ENCODE assay signal across 1 cellular context in the genomic region with DNA sequence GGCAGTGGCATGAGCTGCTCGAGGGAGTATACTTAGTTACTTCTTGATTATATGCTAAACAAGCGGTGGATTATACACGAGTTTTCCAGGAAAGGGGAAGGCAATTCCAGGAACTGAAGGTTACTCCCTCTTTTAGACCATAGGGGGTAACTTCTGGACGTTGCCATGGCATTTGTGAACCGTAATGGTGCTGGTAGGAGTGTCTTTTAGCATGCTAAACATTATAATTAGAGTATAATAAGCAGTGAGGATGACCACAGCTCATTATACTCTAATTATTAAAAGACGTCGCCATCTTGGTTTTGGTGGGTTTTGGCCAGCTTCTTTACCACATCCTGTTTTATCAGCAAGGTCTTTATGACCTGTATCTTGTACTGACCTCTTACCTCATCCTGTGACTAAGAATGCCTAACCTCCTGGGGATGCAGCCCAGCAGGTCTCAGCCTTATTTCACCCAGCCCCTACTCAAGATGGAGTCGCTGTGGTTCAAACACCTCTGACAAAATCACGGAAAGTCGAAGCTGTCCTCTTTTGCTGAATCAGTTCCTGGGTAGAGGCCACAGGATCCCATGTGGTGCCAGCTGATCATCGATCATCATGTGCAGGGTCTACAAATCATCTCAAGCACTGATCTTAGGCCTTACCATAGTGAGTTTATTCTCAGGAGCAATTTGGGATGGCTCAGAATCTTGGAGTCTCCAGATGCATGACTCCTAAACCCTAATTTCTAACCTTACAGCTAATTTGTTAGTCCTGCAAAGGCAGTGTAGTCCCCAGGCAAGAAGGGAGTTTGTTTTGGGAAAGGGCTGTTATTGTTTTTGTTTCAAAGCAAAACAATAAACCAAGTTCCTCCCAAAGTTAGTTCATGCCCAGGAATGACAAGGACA.
TF ChIP-seq lines count a peak whose summit lies in the region.

No MANE protein-coding gene starts in this region.

TF ChIP-seq in K562, 482 proteins besides CTCF, POLR2A, EP300 and RAD21 (continued from another document and continues in another):
- TF ChIP-seq TEAD1 (CRISPR knock-in tag; IDR thresholded peaks at IDR 0.05), result peak in 1 of 2 experiments; percentile 96; a peak in 2 of 4 replicates
- peak; percentile 97 for TF ChIP-seq ZNF311 (CRISPR knock-in tag; IDR thresholded peaks at IDR 0.05)
- TF ChIP-seq, protein P1, sequence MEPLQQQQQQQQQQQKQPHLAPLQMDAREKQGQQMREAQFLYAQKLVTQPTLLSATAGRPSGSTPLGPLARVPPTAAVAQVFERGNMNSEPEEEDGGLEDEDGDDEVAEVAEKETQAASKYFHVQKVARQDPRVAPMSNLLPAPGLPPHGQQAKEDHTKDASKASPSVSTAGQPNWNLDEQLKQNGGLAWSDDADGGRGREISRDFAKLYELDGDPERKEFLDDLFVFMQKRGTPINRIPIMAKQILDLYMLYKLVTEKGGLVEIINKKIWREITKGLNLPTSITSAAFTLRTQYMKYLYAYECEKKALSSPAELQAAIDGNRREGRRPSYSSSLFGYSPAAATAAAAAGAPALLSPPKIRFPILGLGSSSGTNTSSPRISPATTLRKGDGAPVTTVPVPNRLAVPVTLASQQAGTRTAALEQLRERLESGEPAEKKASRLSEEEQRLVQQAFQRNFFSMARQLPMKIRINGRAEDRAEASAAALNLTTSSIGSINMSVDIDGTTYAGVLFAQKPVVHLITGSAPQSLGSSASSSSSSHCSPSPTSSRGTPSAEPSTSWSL (CRISPR knock-in tag; IDR thresholded peaks at IDR 0.05; ENCODE audit: borderline replicate concordance), result peak; percentile 85; the same call in 1 of the 2 replicates
- no peak for TF ChIP-seq ZNF707 (CRISPR knock-in tag; conservative IDR thresholded peaks at IDR 0.05)
- no peak for TF ChIP-seq POU5F1 (IDR thresholded peaks at IDR 0.05; ENCODE audit: borderline replicate concordance, low read depth, low read length, partially characterized antibody)
- TF ChIP-seq ZNF133 (CRISPR knock-in tag; IDR thresholded peaks at IDR 0.05), result peak; percentile 78; the same call in 1 of the 2 replicates
- TF ChIP-seq, protein P2, sequence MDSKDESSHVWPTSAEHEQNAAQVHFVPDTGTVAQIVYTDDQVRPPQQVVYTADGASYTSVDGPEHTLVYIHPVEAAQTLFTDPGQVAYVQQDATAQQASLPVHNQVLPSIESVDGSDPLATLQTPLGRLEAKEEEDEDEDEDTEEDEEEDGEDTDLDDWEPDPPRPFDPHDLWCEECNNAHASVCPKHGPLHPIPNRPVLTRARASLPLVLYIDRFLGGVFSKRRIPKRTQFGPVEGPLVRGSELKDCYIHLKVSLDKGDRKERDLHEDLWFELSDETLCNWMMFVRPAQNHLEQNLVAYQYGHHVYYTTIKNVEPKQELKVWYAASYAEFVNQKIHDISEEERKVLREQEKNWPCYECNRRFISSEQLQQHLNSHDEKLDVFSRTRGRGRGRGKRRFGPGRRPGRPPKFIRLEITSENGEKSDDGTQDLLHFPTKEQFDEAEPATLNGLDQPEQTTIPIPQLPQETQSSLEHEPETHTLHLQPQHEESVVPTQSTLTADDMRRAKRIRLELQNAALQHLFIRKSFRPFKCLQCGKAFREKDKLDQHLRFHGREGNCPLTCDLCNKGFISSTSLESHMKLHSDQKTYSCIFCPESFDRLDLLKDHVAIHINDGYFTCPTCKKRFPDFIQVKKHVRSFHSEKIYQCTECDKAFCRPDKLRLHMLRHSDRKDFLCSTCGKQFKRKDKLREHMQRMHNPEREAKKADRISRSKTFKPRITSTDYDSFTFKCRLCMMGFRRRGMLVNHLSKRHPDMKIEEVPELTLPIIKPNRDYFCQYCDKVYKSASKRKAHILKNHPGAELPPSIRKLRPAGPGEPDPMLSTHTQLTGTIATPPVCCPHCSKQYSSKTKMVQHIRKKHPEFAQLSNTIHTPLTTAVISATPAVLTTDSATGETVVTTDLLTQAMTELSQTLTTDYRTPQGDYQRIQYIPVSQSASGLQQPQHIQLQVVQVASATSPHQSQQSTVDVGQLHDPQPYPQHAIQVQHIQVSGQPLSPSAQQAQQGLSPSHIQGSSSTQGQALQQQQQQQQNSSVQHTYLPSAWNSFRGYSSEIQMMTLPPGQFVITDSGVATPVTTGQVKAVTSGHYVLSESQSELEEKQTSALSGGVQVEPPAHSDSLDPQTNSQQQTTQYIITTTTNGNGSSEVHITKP (IDR thresholded peaks at IDR 0.05; ENCODE audit: partially characterized antibody), result no peak
- TF ChIP-seq ZNF57 (CRISPR knock-in tag; IDR thresholded peaks at IDR 0.05), result no peak; the same call in 1 of the 2 replicates
- TF ChIP-seq, protein P3, sequence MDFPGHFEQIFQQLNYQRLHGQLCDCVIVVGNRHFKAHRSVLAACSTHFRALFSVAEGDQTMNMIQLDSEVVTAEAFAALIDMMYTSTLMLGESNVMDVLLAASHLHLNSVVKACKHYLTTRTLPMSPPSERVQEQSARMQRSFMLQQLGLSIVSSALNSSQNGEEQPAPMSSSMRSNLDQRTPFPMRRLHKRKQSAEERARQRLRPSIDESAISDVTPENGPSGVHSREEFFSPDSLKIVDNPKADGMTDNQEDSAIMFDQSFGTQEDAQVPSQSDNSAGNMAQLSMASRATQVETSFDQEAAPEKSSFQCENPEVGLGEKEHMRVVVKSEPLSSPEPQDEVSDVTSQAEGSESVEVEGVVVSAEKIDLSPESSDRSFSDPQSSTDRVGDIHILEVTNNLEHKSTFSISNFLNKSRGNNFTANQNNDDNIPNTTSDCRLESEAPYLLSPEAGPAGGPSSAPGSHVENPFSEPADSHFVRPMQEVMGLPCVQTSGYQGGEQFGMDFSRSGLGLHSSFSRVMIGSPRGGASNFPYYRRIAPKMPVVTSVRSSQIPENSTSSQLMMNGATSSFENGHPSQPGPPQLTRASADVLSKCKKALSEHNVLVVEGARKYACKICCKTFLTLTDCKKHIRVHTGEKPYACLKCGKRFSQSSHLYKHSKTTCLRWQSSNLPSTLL (IDR thresholded peaks at IDR 0.05), result no peak
- TF ChIP-seq FOXA3 (CRISPR knock-in tag; conservative IDR thresholded peaks at IDR 0.05 in 1 of 2, IDR thresholded peaks at IDR 0.05 in 1 of 2), result no peak; a peak in 1 of 4 replicates
- TF ChIP-seq BMI1 (IDR thresholded peaks at IDR 0.05; ENCODE audit: low read length), result no peak
- no peak for TF ChIP-seq ZBED1 (IDR thresholded peaks at IDR 0.05)
- no peak for TF ChIP-seq SMARCE1 (IDR thresholded peaks at IDR 0.05)
- no peak for TF ChIP-seq EGR1 (conservative IDR thresholded peaks at IDR 0.05)
- no peak for TF ChIP-seq NFE2 (IDR thresholded peaks at IDR 0.05; ENCODE audit: low read depth)
- TF ChIP-seq, protein P4, sequence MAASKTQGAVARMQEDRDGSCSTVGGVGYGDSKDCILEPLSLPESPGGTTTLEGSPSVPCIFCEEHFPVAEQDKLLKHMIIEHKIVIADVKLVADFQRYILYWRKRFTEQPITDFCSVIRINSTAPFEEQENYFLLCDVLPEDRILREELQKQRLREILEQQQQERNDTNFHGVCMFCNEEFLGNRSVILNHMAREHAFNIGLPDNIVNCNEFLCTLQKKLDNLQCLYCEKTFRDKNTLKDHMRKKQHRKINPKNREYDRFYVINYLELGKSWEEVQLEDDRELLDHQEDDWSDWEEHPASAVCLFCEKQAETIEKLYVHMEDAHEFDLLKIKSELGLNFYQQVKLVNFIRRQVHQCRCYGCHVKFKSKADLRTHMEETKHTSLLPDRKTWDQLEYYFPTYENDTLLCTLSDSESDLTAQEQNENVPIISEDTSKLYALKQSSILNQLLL (CRISPR knock-in tag; IDR thresholded peaks at IDR 0.05; ENCODE audit: borderline replicate concordance), result no peak
- TF ChIP-seq TCF3 (CRISPR knock-in tag; IDR thresholded peaks at IDR 0.05), result no peak
- no peak for TF ChIP-seq SNIP1 (IDR thresholded peaks at IDR 0.05; ENCODE audit: low read depth)
- no peak for TF ChIP-seq NR2C2 (CRISPR knock-in tag; IDR thresholded peaks at IDR 0.05)
- TF ChIP-seq NR2C2 (tag; IDR thresholded peaks at IDR 0.05), result peak; percentile 92
- TF ChIP-seq, protein P5, sequence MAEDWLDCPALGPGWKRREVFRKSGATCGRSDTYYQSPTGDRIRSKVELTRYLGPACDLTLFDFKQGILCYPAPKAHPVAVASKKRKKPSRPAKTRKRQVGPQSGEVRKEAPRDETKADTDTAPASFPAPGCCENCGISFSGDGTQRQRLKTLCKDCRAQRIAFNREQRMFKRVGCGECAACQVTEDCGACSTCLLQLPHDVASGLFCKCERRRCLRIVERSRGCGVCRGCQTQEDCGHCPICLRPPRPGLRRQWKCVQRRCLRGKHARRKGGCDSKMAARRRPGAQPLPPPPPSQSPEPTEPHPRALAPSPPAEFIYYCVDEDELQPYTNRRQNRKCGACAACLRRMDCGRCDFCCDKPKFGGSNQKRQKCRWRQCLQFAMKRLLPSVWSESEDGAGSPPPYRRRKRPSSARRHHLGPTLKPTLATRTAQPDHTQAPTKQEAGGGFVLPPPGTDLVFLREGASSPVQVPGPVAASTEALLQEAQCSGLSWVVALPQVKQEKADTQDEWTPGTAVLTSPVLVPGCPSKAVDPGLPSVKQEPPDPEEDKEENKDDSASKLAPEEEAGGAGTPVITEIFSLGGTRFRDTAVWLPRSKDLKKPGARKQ (CRISPR knock-in tag; IDR thresholded peaks at IDR 0.05), result no peak
- TF ChIP-seq ZNF644 (tag; IDR thresholded peaks at IDR 0.05; ENCODE audit: low read depth), result peak; percentile 94
- no peak for TF ChIP-seq POLR2AphosphoS2 (IDR thresholded peaks at IDR 0.05; ENCODE audit: low read length)
- TF ChIP-seq, protein P6, sequence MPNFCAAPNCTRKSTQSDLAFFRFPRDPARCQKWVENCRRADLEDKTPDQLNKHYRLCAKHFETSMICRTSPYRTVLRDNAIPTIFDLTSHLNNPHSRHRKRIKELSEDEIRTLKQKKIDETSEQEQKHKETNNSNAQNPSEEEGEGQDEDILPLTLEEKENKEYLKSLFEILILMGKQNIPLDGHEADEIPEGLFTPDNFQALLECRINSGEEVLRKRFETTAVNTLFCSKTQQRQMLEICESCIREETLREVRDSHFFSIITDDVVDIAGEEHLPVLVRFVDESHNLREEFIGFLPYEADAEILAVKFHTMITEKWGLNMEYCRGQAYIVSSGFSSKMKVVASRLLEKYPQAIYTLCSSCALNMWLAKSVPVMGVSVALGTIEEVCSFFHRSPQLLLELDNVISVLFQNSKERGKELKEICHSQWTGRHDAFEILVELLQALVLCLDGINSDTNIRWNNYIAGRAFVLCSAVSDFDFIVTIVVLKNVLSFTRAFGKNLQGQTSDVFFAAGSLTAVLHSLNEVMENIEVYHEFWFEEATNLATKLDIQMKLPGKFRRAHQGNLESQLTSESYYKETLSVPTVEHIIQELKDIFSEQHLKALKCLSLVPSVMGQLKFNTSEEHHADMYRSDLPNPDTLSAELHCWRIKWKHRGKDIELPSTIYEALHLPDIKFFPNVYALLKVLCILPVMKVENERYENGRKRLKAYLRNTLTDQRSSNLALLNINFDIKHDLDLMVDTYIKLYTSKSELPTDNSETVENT (CRISPR knock-in tag; IDR thresholded peaks at IDR 0.05), result no peak
- TF ChIP-seq, protein P7, sequence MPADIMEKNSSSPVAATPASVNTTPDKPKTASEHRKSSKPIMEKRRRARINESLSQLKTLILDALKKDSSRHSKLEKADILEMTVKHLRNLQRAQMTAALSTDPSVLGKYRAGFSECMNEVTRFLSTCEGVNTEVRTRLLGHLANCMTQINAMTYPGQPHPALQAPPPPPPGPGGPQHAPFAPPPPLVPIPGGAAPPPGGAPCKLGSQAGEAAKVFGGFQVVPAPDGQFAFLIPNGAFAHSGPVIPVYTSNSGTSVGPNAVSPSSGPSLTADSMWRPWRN (IDR thresholded peaks at IDR 0.05; ENCODE audit: low read depth), result no peak
- no peak for TF ChIP-seq RB1 (IDR thresholded peaks at IDR 0.05; ENCODE audit: low read depth)
- TF ChIP-seq ZNF174 (CRISPR knock-in tag; IDR thresholded peaks at IDR 0.05), result no peak
- TF ChIP-seq TCF7 (IDR thresholded peaks at IDR 0.05; ENCODE audit: borderline replicate concordance), result no peak
- TF ChIP-seq, protein P8, sequence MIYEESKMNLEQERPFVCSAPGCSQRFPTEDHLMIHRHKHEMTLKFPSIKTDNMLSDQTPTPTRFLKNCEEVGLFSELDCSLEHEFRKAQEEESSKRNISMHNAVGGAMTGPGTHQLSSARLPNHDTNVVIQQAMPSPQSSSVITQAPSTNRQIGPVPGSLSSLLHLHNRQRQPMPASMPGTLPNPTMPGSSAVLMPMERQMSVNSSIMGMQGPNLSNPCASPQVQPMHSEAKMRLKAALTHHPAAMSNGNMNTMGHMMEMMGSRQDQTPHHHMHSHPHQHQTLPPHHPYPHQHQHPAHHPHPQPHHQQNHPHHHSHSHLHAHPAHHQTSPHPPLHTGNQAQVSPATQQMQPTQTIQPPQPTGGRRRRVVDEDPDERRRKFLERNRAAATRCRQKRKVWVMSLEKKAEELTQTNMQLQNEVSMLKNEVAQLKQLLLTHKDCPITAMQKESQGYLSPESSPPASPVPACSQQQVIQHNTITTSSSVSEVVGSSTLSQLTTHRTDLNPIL (CRISPR knock-in tag; IDR thresholded peaks at IDR 0.05), result peak; percentile 84; the same call in 1 of the 2 replicates
- TF ChIP-seq, protein P9, sequence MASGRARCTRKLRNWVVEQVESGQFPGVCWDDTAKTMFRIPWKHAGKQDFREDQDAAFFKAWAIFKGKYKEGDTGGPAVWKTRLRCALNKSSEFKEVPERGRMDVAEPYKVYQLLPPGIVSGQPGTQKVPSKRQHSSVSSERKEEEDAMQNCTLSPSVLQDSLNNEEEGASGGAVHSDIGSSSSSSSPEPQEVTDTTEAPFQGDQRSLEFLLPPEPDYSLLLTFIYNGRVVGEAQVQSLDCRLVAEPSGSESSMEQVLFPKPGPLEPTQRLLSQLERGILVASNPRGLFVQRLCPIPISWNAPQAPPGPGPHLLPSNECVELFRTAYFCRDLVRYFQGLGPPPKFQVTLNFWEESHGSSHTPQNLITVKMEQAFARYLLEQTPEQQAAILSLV (tag; IDR thresholded peaks at IDR 0.05), result peak; percentile 89
- TF ChIP-seq, protein P10, sequence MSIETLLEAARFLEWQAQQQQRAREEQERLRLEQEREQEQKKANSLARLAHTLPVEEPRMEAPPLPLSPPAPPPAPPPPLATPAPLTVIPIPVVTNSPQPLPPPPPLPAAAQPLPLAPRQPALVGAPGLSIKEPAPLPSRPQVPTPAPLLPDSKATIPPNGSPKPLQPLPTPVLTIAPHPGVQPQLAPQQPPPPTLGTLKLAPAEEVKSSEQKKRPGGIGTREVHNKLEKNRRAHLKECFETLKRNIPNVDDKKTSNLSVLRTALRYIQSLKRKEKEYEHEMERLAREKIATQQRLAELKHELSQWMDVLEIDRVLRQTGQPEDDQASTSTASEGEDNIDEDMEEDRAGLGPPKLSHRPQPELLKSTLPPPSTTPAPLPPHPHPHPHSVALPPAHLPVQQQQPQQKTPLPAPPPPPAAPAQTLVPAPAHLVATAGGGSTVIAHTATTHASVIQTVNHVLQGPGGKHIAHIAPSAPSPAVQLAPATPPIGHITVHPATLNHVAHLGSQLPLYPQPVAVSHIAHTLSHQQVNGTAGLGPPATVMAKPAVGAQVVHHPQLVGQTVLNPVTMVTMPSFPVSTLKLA (conservative IDR thresholded peaks at IDR 0.05), result no peak
- no peak for TF ChIP-seq ZNF696 (CRISPR knock-in tag; conservative IDR thresholded peaks at IDR 0.05)
- no peak for TF ChIP-seq TEAD2 (tag; IDR thresholded peaks at IDR 0.05)
- TF ChIP-seq, protein P11, sequence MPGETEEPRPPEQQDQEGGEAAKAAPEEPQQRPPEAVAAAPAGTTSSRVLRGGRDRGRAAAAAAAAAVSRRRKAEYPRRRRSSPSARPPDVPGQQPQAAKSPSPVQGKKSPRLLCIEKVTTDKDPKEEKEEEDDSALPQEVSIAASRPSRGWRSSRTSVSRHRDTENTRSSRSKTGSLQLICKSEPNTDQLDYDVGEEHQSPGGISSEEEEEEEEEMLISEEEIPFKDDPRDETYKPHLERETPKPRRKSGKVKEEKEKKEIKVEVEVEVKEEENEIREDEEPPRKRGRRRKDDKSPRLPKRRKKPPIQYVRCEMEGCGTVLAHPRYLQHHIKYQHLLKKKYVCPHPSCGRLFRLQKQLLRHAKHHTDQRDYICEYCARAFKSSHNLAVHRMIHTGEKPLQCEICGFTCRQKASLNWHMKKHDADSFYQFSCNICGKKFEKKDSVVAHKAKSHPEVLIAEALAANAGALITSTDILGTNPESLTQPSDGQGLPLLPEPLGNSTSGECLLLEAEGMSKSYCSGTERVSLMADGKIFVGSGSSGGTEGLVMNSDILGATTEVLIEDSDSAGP (CRISPR knock-in tag; IDR thresholded peaks at IDR 0.05), result no peak
- no peak for TF ChIP-seq ZFX (CRISPR knock-in tag; IDR thresholded peaks at IDR 0.05)
- peak; percentile 89 for TF ChIP-seq ZNF239 (CRISPR knock-in tag; IDR thresholded peaks at IDR 0.05)
- no peak for TF ChIP-seq MTA3 (IDR thresholded peaks at IDR 0.05; ENCODE audit: borderline replicate concordance)
